19 cellular contexts compared by ENCODE assay signal in genomic region chr3:52182691-52183090, GRCh38. TPM values are rescaled to one million over a fixed set of nuclear protein-coding genes. Genes with fewer than 3 reads are reported as not detected.
DNase-seq lines count a peak whose midpoint lies in the region; ATAC-seq and TF ChIP-seq lines count a peak whose summit lies in the region.
"Had no signal": no experiment of that assay in that cellular context is flagged by ENCODE, and none has a peak within 500 bp of the region (broad histone marks: within the 10 kb centered on the region; RNA-seq: fewer than 3 reads in every experiment).

No MANE protein-coding gene starts in this region.

- POLR2A ChIA-PET in CD4-positive, alpha-beta memory T cell (lab: Charles Lee; ENCODE audit: partially characterized antibody), result interaction anchor here (1.8 kb wide), 1 partner anchor 28 kb away, joined by 4 read pairs; no protein-coding TSS in a partner anchor

- H3K36me3 ChIP-seq in heart left ventricle (no peaks in the 10 kb centered on the region), adrenal gland (replicated peaks in 1 of 2) (no peaks in the 10 kb centered on the region), liver (ENCODE audit: control insufficient read depth in 4 of 4, insufficient read depth in 3 of 4, low read depth in 1 of 4, low read length in 3 of 4) (no peaks in the 10 kb centered on the region)
- no peaks in the 10 kb centered on the region for H3K36me3 ChIP-seq in CD4-positive, alpha-beta memory T cell (ENCODE audit: insufficient read depth, low read length)

- no peaks in the 10 kb centered on the region for H3K9me3 ChIP-seq in heart left ventricle
- no peaks in the 10 kb centered on the region for H3K9me3 ChIP-seq in adrenal gland (replicated peaks in 1 of 3)
- no peaks in the 10 kb centered on the region for H3K9me3 ChIP-seq in liver (ENCODE audit: control insufficient read depth in 4 of 4, low read length in 3 of 4)
- H3K9me3 ChIP-seq in CD4-positive, alpha-beta memory T cell (ENCODE audit: control insufficient read depth in 1 of 2, low read length in 2 of 2), result no peaks in the 10 kb centered on the region

- no peak for TF ChIP-seq CTCF in heart left ventricle (IDR thresholded peaks at IDR 0.05)
- TF ChIP-seq CTCF in adrenal gland (IDR thresholded peaks at IDR 0.05), result no peak
- no peak for TF ChIP-seq CTCF in liver (IDR thresholded peaks at IDR 0.05; ENCODE audit: low read depth, low read length, missing input control)

- no peaks in the 10 kb centered on the region for H3K27me3 ChIP-seq in heart left ventricle
- no peaks in the 10 kb centered on the region for H3K27me3 ChIP-seq in adrenal gland
- H3K27me3 ChIP-seq in liver (ENCODE audit: control insufficient read depth in 4 of 4, insufficient read depth in 4 of 4, low read length in 3 of 4), result no peaks in the 10 kb centered on the region
- no peaks in the 10 kb centered on the region for H3K27me3 ChIP-seq in CD4-positive, alpha-beta memory T cell (ENCODE audit: insufficient read depth, low read length)

- H3K4me3 Mint-ChIP-seq in stimulated activated effector memory CD8-positive, alpha-beta T cell treated with anti-CD3 and anti-CD28 coated beads, Interleukin-12 subunit alpha, Interleukin-12 subunit beta, amount 100 ng/mL, for 72 hours, result no peak overlapping the region
- H3K4me3 Mint-ChIP-seq in activated T-cell treated with anti-CD3 and anti-CD28 coated beads, Interleukin-2, amount 50 U/mL, for 4 hours, result no peak overlapping the region
- peak overlapping the region in 1 of 8 donors; percentile 41 for H3K4me3 Mint-ChIP-seq in CD4-positive, alpha-beta memory T cell
- H3K4me3 Mint-ChIP-seq: CD14-positive monocyte had no signal

- peak overlapping the region in 8 of 12 donors; percentile 22 to 80 (median 69) for H3K27ac ChIP-seq in heart left ventricle
- H3K27ac ChIP-seq in adrenal gland, result peak overlapping the region; percentile 73 to 98 (median 89)
- peak overlapping the region; percentile 87 to 90 for H3K27ac ChIP-seq in liver (ENCODE audit: low read depth in 1 of 2, low read length in 2 of 2)
- no peak overlapping the region for H3K27ac ChIP-seq in CD4-positive, alpha-beta memory T cell (ENCODE audit: low read depth, low read length)

- H3K4me1 ChIP-seq in heart left ventricle, result peaks cover 3 to 38% (median 21%) of the 10 kb centered on the region in 12 donors
- H3K4me1 ChIP-seq in adrenal gland (replicated peaks in 1 of 2), result peaks cover 18 to 25% of the 10 kb centered on the region in 2 donors
- peaks cover 19 to 46% (median 32%) of the 10 kb centered on the region in 4 donors for H3K4me1 ChIP-seq in liver (ENCODE audit: control insufficient read depth in 4 of 4, insufficient read depth in 4 of 4, low read length in 3 of 4)
- H3K4me1 ChIP-seq in CD4-positive, alpha-beta memory T cell (ENCODE audit: insufficient read depth, low read length), result peaks cover 15% of the 10 kb centered on the region

- no peaks in the 10 kb centered on the region for H3K27me3 Mint-ChIP-seq in activated T-cell treated with anti-CD3 and anti-CD28 coated beads, Interleukin-2, amount 50 U/mL, for 4 hours (ENCODE audit: low read depth)
- H3K27me3 Mint-ChIP-seq in CD4-positive, alpha-beta memory T cell, result no peaks in the 10 kb centered on the region

- CTCF ChIA-PET in CD4-positive, alpha-beta memory T cell (lab: Charles Lee; ENCODE audit: partially characterized antibody), result no interaction called here

- H3K36me3 Mint-ChIP-seq in stimulated activated effector memory CD8-positive, alpha-beta T cell treated with anti-CD3 and anti-CD28 coated beads, Interleukin-12 subunit alpha, Interleukin-12 subunit beta, amount 100 ng/mL, for 72 hours, result no peaks in the 10 kb centered on the region
- H3K36me3 Mint-ChIP-seq in activated T-cell treated with anti-CD3 and anti-CD28 coated beads, Interleukin-2, amount 50 U/mL, for 4 hours (ENCODE audit: insufficient read depth), result no peaks in the 10 kb centered on the region
- no peaks in the 10 kb centered on the region for H3K36me3 Mint-ChIP-seq in CD4-positive, alpha-beta memory T cell

- DNase-seq in heart left ventricle (no peak), left ventricle myocardium superior (no peak), adrenal gland (peak in 1 of 7 donors; percentile 14)
- DNase-seq in stimulated activated effector memory CD8-positive, alpha-beta T cell treated with anti-CD3 and anti-CD28 coated beads, Interleukin-12 subunit alpha, Interleukin-12 subunit beta, amount 100 ng/mL, for 72 hours (ENCODE audit: low spot score in 2 of 2), result no peak
- DNase-seq in activated T-cell treated with anti-CD3 and anti-CD28 coated beads, Interleukin-2, amount 50 U/mL, for 4 hours, result no peak
- DNase-seq in CD4-positive, alpha-beta memory T cell, result no peak
- DNase-seq: COR-L47, DMS79 treated with DMSO at 0.1 percent for 48 hours, MM.1S, NCI-H1048, NCI-H1436, NCI-H187 treated with DMSO at 0.1 percent for 48 hours, NCI-H2107, NCI-H446 treated with DMSO at 0.1 percent for 48 hours, NCI-H526 treated with DMSO at 0.1 percent for 48 hours had no signal

- H3K9ac ChIP-seq in liver (ENCODE audit: low read depth in 1 of 2, low read length in 2 of 2), result peak overlapping the region in 1 of 2 donors; percentile 59

- H3K27ac Mint-ChIP-seq in stimulated activated effector memory CD8-positive, alpha-beta T cell treated with anti-CD3 and anti-CD28 coated beads, Interleukin-12 subunit alpha, Interleukin-12 subunit beta, amount 100 ng/mL, for 72 hours, result peak overlapping the region; percentile 81
- H3K27ac Mint-ChIP-seq in CD4-positive, alpha-beta memory T cell, result peak overlapping the region in 2 of 7 donors; percentile 42 to 52

- 93 to 96% (median 94%) methylated on average over 4 of the region's 4 CpGs for WGBS in heart left ventricle, 4 donors
- WGBS in adrenal gland, 4 donors, result 93 to 100% (median 96%) methylated on average over 3 to 4 of the region's 4 CpGs
- 86% methylated on average over 4 of the region's 4 CpGs for WGBS in liver

- H3K4me3 ChIP-seq in heart left ventricle (no peak overlapping the region), adrenal gland (no peak overlapping the region), liver (ENCODE audit: low read depth in 1 of 3, low read length in 3 of 3) (no peak overlapping the region)
- H3K4me3 ChIP-seq in CD4-positive, alpha-beta memory T cell (ENCODE audit: low read length in 2 of 2), result no peak overlapping the region

- peaks cover 34% of the 10 kb centered on the region for H3K4me1 Mint-ChIP-seq in stimulated activated effector memory CD8-positive, alpha-beta T cell treated with anti-CD3 and anti-CD28 coated beads, Interleukin-12 subunit alpha, Interleukin-12 subunit beta, amount 100 ng/mL, for 72 hours
- peaks cover 7% of the 10 kb centered on the region for H3K4me1 Mint-ChIP-seq in activated T-cell treated with anti-CD3 and anti-CD28 coated beads, Interleukin-2, amount 50 U/mL, for 4 hours (ENCODE audit: low read depth)
- H3K4me1 Mint-ChIP-seq in CD4-positive, alpha-beta memory T cell, result peaks cover 2 to 18% (median 10%) of the 10 kb centered on the region in 4 donors

- H3K9me3 Mint-ChIP-seq in stimulated activated effector memory CD8-positive, alpha-beta T cell treated with anti-CD3 and anti-CD28 coated beads, Interleukin-12 subunit alpha, Interleukin-12 subunit beta, amount 100 ng/mL, for 72 hours, result no peaks in the 10 kb centered on the region
- H3K9me3 Mint-ChIP-seq in activated T-cell treated with anti-CD3 and anti-CD28 coated beads, Interleukin-2, amount 50 U/mL, for 4 hours, result no peaks in the 10 kb centered on the region
- H3K9me3 Mint-ChIP-seq in CD4-positive, alpha-beta memory T cell, result no peaks in the 10 kb centered on the region

- no peak for ATAC-seq in heart left ventricle
- ATAC-seq in left ventricle myocardium superior, result no peak
- ATAC-seq in stimulated activated effector memory CD8-positive, alpha-beta T cell treated with anti-CD3 and anti-CD28 coated beads, Interleukin-12 subunit alpha, Interleukin-12 subunit beta, amount 100 ng/mL, for 72 hours, result no peak
- ATAC-seq in activated T-cell treated with anti-CD3 and anti-CD28 coated beads, Interleukin-2, amount 50 U/mL, for 4 hours, result no peak
- ATAC-seq in GM19452 (IDR thresholded peaks at IDR 0.05; ENCODE audit: unreplicated experiment), result no peak

- no peak for TF ChIP-seq RAD21 in liver (IDR thresholded peaks at IDR 0.05)

- TF ChIP-seq POLR2A in heart left ventricle (IDR thresholded peaks at IDR 0.05) (no peak), adrenal gland (IDR thresholded peaks at IDR 0.05) (no peak)

- intact Hi-C loops in heart left ventricle (cut with DNase I), result loop anchor here in 1 of 10 donors (1.0 kb wide), 1 partner anchor 37 kb away; no protein-coding TSS in a partner anchor
- intact Hi-C loops in left ventricle myocardium superior (cut with micrococcal nuclease), result no loop called here
- intact Hi-C loops in adrenal gland (cut with DNase I), result no loop called here
- intact Hi-C loops in CD4-positive, alpha-beta memory T cell (cut with micrococcal nuclease), result no loop called here

RNA-seq across cellular contexts. Expression of gene ALAS1, which starts 15.3 kb away (rescaled TPM):
- total RNA-seq in heart left ventricle (100 to 1,000 TPM in 8 of 9 donors, 10 to 100 TPM in 1; 77.9 to 213 (median 146) TPM), left ventricle myocardium superior (166 TPM), adrenal gland (1,000 to 10,000 TPM in 1 of 8 donors, 100 to 1,000 TPM in 7; 233 to 3,700 (median 694) TPM), liver (100 to 1,000 TPM in 1 of 2 donors, 10 to 100 TPM in 1; 32.3 to 129 TPM)
- polyA plus RNA-seq in heart left ventricle (100 to 1,000 TPM; 107 to 132 TPM), adrenal gland (100 to 1,000 TPM in 2 of 3 donors, 10 to 100 TPM in 1; 64.9 to 849 (median 387) TPM), liver (100 to 1,000 TPM; 145 to 421 TPM)
- total RNA-seq in activated T-cell treated with anti-CD3 and anti-CD28 coated beads, Interleukin-2, amount 50 U/mL, for 4 hours, result 10 to 100 TPM; 61.8 to 70.9 (median 66.2) TPM
- 10 to 100 TPM; 30.0 to 34.6 TPM for total RNA-seq in CD4-positive, alpha-beta memory T cell
- polyA plus RNA-seq in CD4-positive, alpha-beta memory T cell, result 10 to 100 TPM; 30.5 to 35.4 TPM

RNA-seq across cellular contexts. Expression of gene POC1A, which starts 28.5 kb away (rescaled TPM):
- total RNA-seq in heart left ventricle, result 1 to 10 TPM in 7 of 9 donors, under 1 TPM in 2; 0.66 to 5.2 (median 1.4) TPM
- 1 to 10 TPM in 1 of 2 donors, under 1 TPM in 1; 0.50 to 3.0 TPM for polyA plus RNA-seq in heart left ventricle
- total RNA-seq in left ventricle myocardium superior, result 1.5 TPM
- total RNA-seq in adrenal gland, result 1 to 10 TPM; 2.9 to 8.4 (median 5.5) TPM
- polyA plus RNA-seq in adrenal gland, result 1 to 10 TPM; 2.0 to 6.4 (median 2.8) TPM
- 10 to 100 TPM in 1 of 2 donors, 1 to 10 TPM in 1; 2.8 to 12.7 TPM for total RNA-seq in liver
- polyA plus RNA-seq in liver, result 1 to 10 TPM; 1.4 to 6.8 TPM
- 10 to 100 TPM in 2 of 3 donors, 1 to 10 TPM in 1; 9.7 to 14.3 (median 11.7) TPM for total RNA-seq in activated T-cell treated with anti-CD3 and anti-CD28 coated beads, Interleukin-2, amount 50 U/mL, for 4 hours
- total RNA-seq in CD4-positive, alpha-beta memory T cell, result 1 to 10 TPM in 1 of 2 experiments, under 1 TPM in 1; 0.99 to 1.1 TPM
- polyA plus RNA-seq in CD4-positive, alpha-beta memory T cell, result 1 to 10 TPM in 1 of 2 donors, under 1 TPM in 1; 0.36 to 2.4 TPM

RNA-seq across cellular contexts. Expression of gene TLR9, which starts 42.8 kb away (rescaled TPM):
- total RNA-seq in heart left ventricle (under 1 TPM in 8 of 9 donors, not detected in 1; 0.12 to 0.65 (median 0.29) TPM), left ventricle myocardium superior (0.17 TPM), adrenal gland (under 1 TPM in 4 of 8 donors, not detected in 4; under 0.01 to 0.61 (median 0.17) TPM), liver (not detected)
- polyA plus RNA-seq in heart left ventricle (under 1 TPM; 0.04 to 0.23 TPM), adrenal gland (under 1 TPM in 2 of 3 donors, not detected in 1; 0.34 to 0.56 TPM), liver (under 1 TPM in 1 of 2 donors, not detected in 1; 0.02 TPM)
- under 1 TPM in 1 of 3 donors, not detected in 2; 0.18 TPM for total RNA-seq in activated T-cell treated with anti-CD3 and anti-CD28 coated beads, Interleukin-2, amount 50 U/mL, for 4 hours
- total RNA-seq in CD4-positive, alpha-beta memory T cell, result 1 to 10 TPM; 2.3 to 3.0 TPM
- not detected for polyA plus RNA-seq in CD4-positive, alpha-beta memory T cell
- total RNA-seq: H7 had no signal
- polyA plus RNA-seq: CD14-positive monocyte had no signal

RNA-seq across cellular contexts. Expression of gene TWF2, which starts 56.3 kb away (rescaled TPM):
- total RNA-seq in heart left ventricle (100 to 1,000 TPM in 7 of 9 donors, 10 to 100 TPM in 2; 62.9 to 133 (median 117) TPM), left ventricle myocardium superior (103 TPM), adrenal gland (10 to 100 TPM; 31.7 to 95.6 (median 59.4) TPM), liver (10 to 100 TPM; 12.7 to 26.3 TPM)
- polyA plus RNA-seq in heart left ventricle (100 to 1,000 TPM in 1 of 2 donors, 10 to 100 TPM in 1; 45.8 to 109 TPM), adrenal gland (10 to 100 TPM; 13.6 to 28.2 (median 26.1) TPM), liver (10 to 100 TPM; 12.0 to 22.6 TPM)
- 10 to 100 TPM; 69.7 to 76.5 (median 72.8) TPM for total RNA-seq in activated T-cell treated with anti-CD3 and anti-CD28 coated beads, Interleukin-2, amount 50 U/mL, for 4 hours
- 10 to 100 TPM; 69.3 to 76.1 TPM for total RNA-seq in CD4-positive, alpha-beta memory T cell
- polyA plus RNA-seq in CD4-positive, alpha-beta memory T cell, result 100 to 1,000 TPM; 122 to 124 TPM
